Comparison of ENCODE assay signal across 1 cellular context in the genomic region with DNA sequence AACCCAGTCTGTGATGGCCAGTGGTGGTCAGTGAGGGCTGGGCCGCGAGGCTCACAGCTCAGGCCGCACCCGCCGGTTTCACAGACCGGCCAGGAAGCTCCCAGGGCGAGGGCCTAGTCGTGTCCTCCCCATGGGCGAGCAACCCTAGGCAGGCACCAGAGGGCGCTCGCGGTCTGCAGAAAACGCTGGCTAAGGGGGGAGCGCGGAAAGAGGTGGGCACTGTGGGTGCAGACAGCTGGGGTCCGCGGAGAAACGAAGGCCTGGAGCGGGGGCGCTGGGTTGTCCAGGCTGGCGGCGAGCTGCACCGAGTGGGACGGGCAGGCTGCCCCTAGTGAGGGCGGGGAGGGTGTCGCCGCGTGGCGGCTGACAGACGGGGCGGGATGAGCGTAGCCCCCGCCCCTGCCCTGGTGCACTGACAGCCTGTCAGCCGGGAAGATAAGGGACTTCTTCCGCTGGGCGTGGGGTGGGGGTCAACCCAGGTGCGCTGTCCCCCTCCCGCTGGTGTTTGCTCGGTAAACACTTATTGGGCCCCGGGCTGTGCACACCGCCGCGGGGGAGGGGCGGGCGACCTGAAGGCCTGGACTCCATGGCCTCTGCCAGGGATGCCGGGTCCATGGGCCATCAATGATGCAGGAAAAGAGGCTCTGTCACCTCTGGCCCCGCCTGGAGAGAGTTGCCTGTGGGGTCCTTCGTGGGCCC.
TF ChIP-seq lines count a peak whose summit lies in the region.

No MANE protein-coding gene starts in this region.

TF ChIP-seq in WTC11, 78 proteins besides CTCF, POLR2A, EP300 and RAD21 (continued from another document):
- TF ChIP-seq, protein P1, sequence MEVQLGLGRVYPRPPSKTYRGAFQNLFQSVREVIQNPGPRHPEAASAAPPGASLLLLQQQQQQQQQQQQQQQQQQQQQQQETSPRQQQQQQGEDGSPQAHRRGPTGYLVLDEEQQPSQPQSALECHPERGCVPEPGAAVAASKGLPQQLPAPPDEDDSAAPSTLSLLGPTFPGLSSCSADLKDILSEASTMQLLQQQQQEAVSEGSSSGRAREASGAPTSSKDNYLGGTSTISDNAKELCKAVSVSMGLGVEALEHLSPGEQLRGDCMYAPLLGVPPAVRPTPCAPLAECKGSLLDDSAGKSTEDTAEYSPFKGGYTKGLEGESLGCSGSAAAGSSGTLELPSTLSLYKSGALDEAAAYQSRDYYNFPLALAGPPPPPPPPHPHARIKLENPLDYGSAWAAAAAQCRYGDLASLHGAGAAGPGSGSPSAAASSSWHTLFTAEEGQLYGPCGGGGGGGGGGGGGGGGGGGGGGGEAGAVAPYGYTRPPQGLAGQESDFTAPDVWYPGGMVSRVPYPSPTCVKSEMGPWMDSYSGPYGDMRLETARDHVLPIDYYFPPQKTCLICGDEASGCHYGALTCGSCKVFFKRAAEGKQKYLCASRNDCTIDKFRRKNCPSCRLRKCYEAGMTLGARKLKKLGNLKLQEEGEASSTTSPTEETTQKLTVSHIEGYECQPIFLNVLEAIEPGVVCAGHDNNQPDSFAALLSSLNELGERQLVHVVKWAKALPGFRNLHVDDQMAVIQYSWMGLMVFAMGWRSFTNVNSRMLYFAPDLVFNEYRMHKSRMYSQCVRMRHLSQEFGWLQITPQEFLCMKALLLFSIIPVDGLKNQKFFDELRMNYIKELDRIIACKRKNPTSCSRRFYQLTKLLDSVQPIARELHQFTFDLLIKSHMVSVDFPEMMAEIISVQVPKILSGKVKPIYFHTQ (CRISPR knock-in tag; IDR thresholded peaks at IDR 0.05) = no peak
TF ChIP-seq in WTC11: peak in this region for 2.
